9 cellular contexts compared by ENCODE assay signal in the genomic region with DNA sequence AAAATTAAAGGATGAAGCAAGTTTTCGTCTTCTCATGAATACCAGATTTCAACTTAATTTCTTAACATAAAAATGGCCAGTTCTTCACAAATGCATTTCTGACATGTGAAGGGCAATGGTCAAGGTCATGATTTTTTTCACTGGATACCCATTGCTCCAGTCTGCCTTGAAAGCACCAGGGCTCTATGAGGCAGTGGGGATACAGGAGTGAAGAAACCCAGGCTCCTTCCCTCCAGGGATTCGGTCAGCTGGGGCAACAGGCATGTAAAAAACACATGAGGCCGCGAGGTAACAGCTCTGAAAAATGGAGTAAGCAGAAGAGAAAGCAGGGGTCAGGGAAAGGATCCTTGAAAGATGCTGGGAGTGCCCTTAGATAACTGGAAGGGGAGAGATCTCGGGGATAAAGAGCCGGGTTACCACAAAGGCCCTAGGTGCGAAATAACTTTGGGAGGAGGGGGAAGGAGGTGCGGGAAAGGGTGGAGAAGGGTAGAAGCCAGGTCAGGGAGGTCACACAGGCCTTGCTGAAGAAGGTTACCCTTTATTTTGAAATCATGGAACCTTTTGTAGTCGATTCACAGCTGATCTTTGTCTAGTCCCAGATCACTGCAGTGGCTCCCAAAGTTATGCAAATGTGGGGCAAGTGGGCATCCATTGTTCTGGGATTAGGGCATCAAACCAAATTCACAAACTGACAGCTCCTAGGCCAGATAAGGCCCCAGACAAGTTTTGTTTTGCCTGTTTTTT. TPM values are rescaled to one million over a fixed set of nuclear protein-coding genes. Genes with fewer than 3 reads are reported as not detected.
DNase-seq lines count a peak whose midpoint lies in the region; ATAC-seq, FAIRE-seq and TF ChIP-seq lines count a peak whose summit lies in the region.
"Had no signal": no experiment of that assay in that cellular context is flagged by ENCODE, and none has a peak within 500 bp of the region (broad histone marks: within the 10 kb centered on the region; RNA-seq: fewer than 3 reads in every experiment).

No MANE protein-coding gene starts in this region.

- H3K9me2 ChIP-seq in hepatocyte (replicated peaks; ENCODE audit: insufficient read depth) = no peaks in the 10 kb centered on the region

- WGBS in hepatocyte (ENCODE audit: low lambda C conversion rate, missing lambda C conversion rate) = 57% methylated on average over 9 of the region's 9 CpGs

- peak overlapping the region; percentile 77 for H3K4me2 ChIP-seq in hepatocyte

- H3K4me3 ChIP-seq in WI38 (ENCODE audit: low read depth, low read length) (peak overlapping the region; percentile 70), hepatocyte (peak overlapping the region; percentile 21)

- peaks cover 6% of the 10 kb centered on the region for H3K79me2 ChIP-seq in hepatocyte

- no peaks in the 10 kb centered on the region for H3K27me3 ChIP-seq in hepatocyte

- H3K4me1 ChIP-seq in ES-I3 (ENCODE audit: insufficient read depth, low read length) (peaks cover 23% of the 10 kb centered on the region), hepatocyte (ENCODE audit: insufficient read depth) (peaks cover 5% of the 10 kb centered on the region)

- TF ChIP-seq POLR2A in H54 (IDR thresholded peaks at IDR 0.05; ENCODE audit: low read depth, low read length) = no peak

- DNase-seq in hepatocyte (ENCODE audit: low spot score) (no peak), retina (peak; percentile 24), H54 (ENCODE audit: insufficient read length, low spot score) (no peak), NCI-H2107 (lab: John Stamatoyannopoulos, UW) (no peak)
- DNase-seq: activated gamma-delta T cell had no signal

- no peaks in the 10 kb centered on the region for H4K20me1 ChIP-seq in hepatocyte (ENCODE audit: insufficient read depth, poor library complexity, severe bottlenecking)

- ATAC-seq in GM21515 (IDR thresholded peaks at IDR 0.05; ENCODE audit: unreplicated experiment) (no peak), GM21381 (IDR thresholded peaks at IDR 0.05; ENCODE audit: unreplicated experiment) (no peak)

- H3K27ac ChIP-seq in hepatocyte = peak overlapping the region; percentile 93

- no peak for FAIRE-seq in H54 (lab: Jason Lieb, UNC)

- peak overlapping the region; percentile 92; the same call in 1 of the 2 replicates for H3K9ac ChIP-seq in ES-I3 (ENCODE audit: low read depth, low read length)

- no peak overlapping the region for H2AFZ ChIP-seq in hepatocyte

- H3K9me3 ChIP-seq in ES-I3 (ENCODE audit: control insufficient read depth, insufficient read depth, low read length) (no peaks in the 10 kb centered on the region), hepatocyte (ENCODE audit: low read depth) (no peaks in the 10 kb centered on the region)

- TF ChIP-seq CTCF in WI38 (IDR thresholded peaks at IDR 0.05; ENCODE audit: low read depth, low read length) (no peak), hepatocyte (IDR thresholded peaks at IDR 0.05; ENCODE audit: poor library complexity) (no peak)

- no peaks in the 10 kb centered on the region for H3K36me3 ChIP-seq in ES-I3 (ENCODE audit: insufficient read depth, low read length)
- H3K36me3 ChIP-seq in hepatocyte (replicated peaks; ENCODE audit: insufficient read depth, low read depth) = no peaks in the 10 kb centered on the region

RNA-seq across cellular contexts. Expression of gene SPRED2, which starts 5.2 kb away (rescaled TPM):
- total RNA-seq in hepatocyte = 11.8 and 14.1 TPM in 2 replicates
- 12.7 and 17.7 TPM in 2 replicates for polyA plus RNA-seq in hepatocyte
